Comparison of ENCODE assay signal across 20 cellular contexts in genomic region chr9:77744877-77745435, GRCh38.
DNase-seq lines count a peak whose midpoint lies in the region; ATAC-seq, FAIRE-seq and TF ChIP-seq lines count a peak whose summit lies in the region.
"Had no signal": no experiment of that assay in that cellular context is flagged by ENCODE, and none has a peak within 500 bp of the region (broad histone marks: within the 10 kb centered on the region; RNA-seq: fewer than 3 reads in every experiment).

No MANE protein-coding gene starts in this region.

- peaks cover 48% of the 10 kb centered on the region for H3K4me1 Mint-ChIP-seq in activated CD8-positive, alpha-beta T cell treated with anti-CD3 and anti-CD28 coated beads for 36 hours (ENCODE audit: low read depth)
- H3K4me1 Mint-ChIP-seq in activated CD8-positive, alpha-beta T cell treated with anti-CD3 and anti-CD28 coated beads, Interleukin-2, amount 10 ng/mL, durations not matched to agents 7 days and 5 days (ENCODE audit: low read depth), result peaks cover 12% of the 10 kb centered on the region
- peaks cover 30% of the 10 kb centered on the region for H3K4me1 Mint-ChIP-seq in endothelial cell (ENCODE audit: unreplicated experiment)
- H3K4me1 Mint-ChIP-seq: activated CD8-positive, alpha-beta memory T cell treated with anti-CD3 and anti-CD28 coated beads, Interleukin-2, amount 10 ng/mL, durations not matched to agents 7 days and 5 days; stimulated activated memory B cell treated with anti-CD40 and anti-IgM and Interleukin-4, amounts not matched to agents 10 μg/mL and 1 μg/mL and 100 μg/mL, for 72 hours had no signal

- ATAC-seq in activated CD8-positive, alpha-beta T cell treated with anti-CD3 and anti-CD28 coated beads for 36 hours, result no peak
- ATAC-seq in activated CD8-positive, alpha-beta T cell treated with anti-CD3 and anti-CD28 coated beads, Interleukin-2, amount 10 ng/mL, durations not matched to agents 7 days and 5 days, result no peak
- ATAC-seq in HG02571 (IDR thresholded peaks at IDR 0.05; ENCODE audit: unreplicated experiment), result no peak
- ATAC-seq: activated CD8-positive, alpha-beta memory T cell treated with anti-CD3 and anti-CD28 coated beads, Interleukin-2, amount 10 ng/mL, durations not matched to agents 7 days and 5 days; stimulated activated memory B cell treated with anti-CD40 and anti-IgM and Interleukin-4, amounts not matched to agents 10 μg/mL and 1 μg/mL and 100 μg/mL, for 72 hours had no signal

- TF ChIP-seq EP300 in sigmoid colon (IDR thresholded peaks at IDR 0.05), result no peak

- H3K36me3 ChIP-seq in sigmoid colon, result no peaks in the 10 kb centered on the region
- H3K36me3 ChIP-seq: WERI-Rb-1 had no signal

- H3K27me3 ChIP-seq in sigmoid colon, result no peaks in the 10 kb centered on the region

- 68 to 81% methylated on average over 5 of the region's 5 CpGs for WGBS in sigmoid colon, 2 donors

- peaks cover 15% of the 10 kb centered on the region for H3K36me3 Mint-ChIP-seq in activated CD8-positive, alpha-beta T cell treated with anti-CD3 and anti-CD28 coated beads for 36 hours (ENCODE audit: low read depth)
- peaks cover 8% of the 10 kb centered on the region for H3K36me3 Mint-ChIP-seq in activated CD8-positive, alpha-beta T cell treated with anti-CD3 and anti-CD28 coated beads, Interleukin-2, amount 10 ng/mL, durations not matched to agents 7 days and 5 days (ENCODE audit: low read depth)
- peaks cover 7% of the 10 kb centered on the region for H3K36me3 Mint-ChIP-seq in endothelial cell (ENCODE audit: low read depth, unreplicated experiment)
- H3K36me3 Mint-ChIP-seq: stimulated activated memory B cell treated with anti-CD40 and anti-IgM and Interleukin-4, amounts not matched to agents 10 μg/mL and 1 μg/mL and 100 μg/mL, for 72 hours had no signal

- no peaks in the 10 kb centered on the region for H3K9me3 ChIP-seq in sigmoid colon

- peak overlapping the region; percentile 69 for H3K27ac Mint-ChIP-seq in activated CD8-positive, alpha-beta T cell treated with anti-CD3 and anti-CD28 coated beads for 36 hours
- H3K27ac Mint-ChIP-seq in activated CD8-positive, alpha-beta T cell treated with anti-CD3 and anti-CD28 coated beads, Interleukin-2, amount 10 ng/mL, durations not matched to agents 7 days and 5 days, result no peak overlapping the region
- no peak overlapping the region for H3K27ac Mint-ChIP-seq in endothelial cell (ENCODE audit: unreplicated experiment)
- H3K27ac Mint-ChIP-seq: activated CD8-positive, alpha-beta memory T cell treated with anti-CD3 and anti-CD28 coated beads, Interleukin-2, amount 10 ng/mL, durations not matched to agents 7 days and 5 days; stimulated activated memory B cell treated with anti-CD40 and anti-IgM and Interleukin-4, amounts not matched to agents 10 μg/mL and 1 μg/mL and 100 μg/mL, for 72 hours; type B pancreatic cell had no signal

- H3K4me3 Mint-ChIP-seq in activated CD8-positive, alpha-beta T cell treated with anti-CD3 and anti-CD28 coated beads for 36 hours, result no peak overlapping the region
- no peak overlapping the region for H3K4me3 Mint-ChIP-seq in activated CD8-positive, alpha-beta T cell treated with anti-CD3 and anti-CD28 coated beads, Interleukin-2, amount 10 ng/mL, durations not matched to agents 7 days and 5 days
- H3K4me3 Mint-ChIP-seq in endothelial cell (ENCODE audit: unreplicated experiment), result peak overlapping the region; percentile 8
- H3K4me3 Mint-ChIP-seq: activated CD8-positive, alpha-beta memory T cell treated with anti-CD3 and anti-CD28 coated beads, Interleukin-2, amount 10 ng/mL, durations not matched to agents 7 days and 5 days; stimulated activated memory B cell treated with anti-CD40 and anti-IgM and Interleukin-4, amounts not matched to agents 10 μg/mL and 1 μg/mL and 100 μg/mL, for 72 hours; type B pancreatic cell had no signal

- DNase-seq in activated CD8-positive, alpha-beta T cell treated with anti-CD3 and anti-CD28 coated beads for 36 hours, result no peak
- DNase-seq in activated CD8-positive, alpha-beta T cell treated with anti-CD3 and anti-CD28 coated beads, Interleukin-2, amount 10 ng/mL, durations not matched to agents 7 days and 5 days, result no peak
- DNase-seq in NCI-H524 (lab: John Stamatoyannopoulos, UW), result peak; percentile 41 to 78
- DNase-seq in endothelial cell (ENCODE audit: low spot score), result no peak
- no peak for DNase-seq in sigmoid colon
- DNase-seq in GM12891 (ENCODE audit: insufficient read length, low spot score), result no peak
- no peak for DNase-seq in stimulated activated CD4-positive, alpha-beta T cell treated with anti-CD3 and anti-CD28 coated beads, Interleukin-4, amount 100 ng/mL, for 1 hour
- DNase-seq: activated CD8-positive, alpha-beta memory T cell treated with anti-CD3 and anti-CD28 coated beads, Interleukin-2, amount 10 ng/mL, durations not matched to agents 7 days and 5 days; activated naive CD4-positive, alpha-beta T cell; DMS79; hypothalamus; MM.1S; retina; SIG-M5; T-helper 2 cell; WERI-Rb-1 had no signal

- no peak for FAIRE-seq in GM12891 (lab: Jason Lieb, UNC)

- CTCF ChIA-PET in activated CD8-positive, alpha-beta T cell treated with anti-CD3 and anti-CD28 coated beads for 36 hours (lab: Charles Lee), result interaction anchor here (1.5 kb wide), 1 partner anchor 24 kb away, joined by 5 read pairs; no protein-coding TSS in a partner anchor
- CTCF ChIA-PET in activated CD8-positive, alpha-beta T cell treated with anti-CD3 and anti-CD28 coated beads, Interleukin-2, amount 10 ng/mL, durations not matched to agents 7 days and 5 days (lab: Charles Lee), result interaction anchor here (3.6 kb wide), 1 partner anchor 311 kb away, joined by 14 read pairs; no protein-coding TSS in a partner anchor

- peak overlapping the region in 3 of 4 donors; percentile 5 to 70 (median 66) for H3K27ac ChIP-seq in sigmoid colon
- H3K27ac ChIP-seq: C4-2B, WERI-Rb-1 had no signal

- POLR2A ChIA-PET in activated CD8-positive, alpha-beta T cell treated with anti-CD3 and anti-CD28 coated beads for 36 hours (lab: Charles Lee), result no interaction called here
- POLR2A ChIA-PET in activated CD8-positive, alpha-beta T cell treated with anti-CD3 and anti-CD28 coated beads, Interleukin-2, amount 10 ng/mL, durations not matched to agents 7 days and 5 days (lab: Charles Lee), result no interaction called here

- peaks cover 5% of the 10 kb centered on the region for H3K9me3 Mint-ChIP-seq in activated CD8-positive, alpha-beta T cell treated with anti-CD3 and anti-CD28 coated beads for 36 hours
- H3K9me3 Mint-ChIP-seq in activated CD8-positive, alpha-beta T cell treated with anti-CD3 and anti-CD28 coated beads, Interleukin-2, amount 10 ng/mL, durations not matched to agents 7 days and 5 days (ENCODE audit: insufficient read depth), result no peaks in the 10 kb centered on the region
- no peaks in the 10 kb centered on the region for H3K9me3 Mint-ChIP-seq in endothelial cell (ENCODE audit: unreplicated experiment)
- H3K9me3 Mint-ChIP-seq: stimulated activated memory B cell treated with anti-CD40 and anti-IgM and Interleukin-4, amounts not matched to agents 10 μg/mL and 1 μg/mL and 100 μg/mL, for 72 hours; type B pancreatic cell had no signal

- intact Hi-C loops in activated CD8-positive, alpha-beta T cell treated with anti-CD3 and anti-CD28 coated beads for 36 hours (cut with micrococcal nuclease), result loop anchor here (2.0 kb wide), 1 partner anchor 26 kb away; no protein-coding TSS in a partner anchor
- intact Hi-C loops in sigmoid colon (cut with DNase I), result loop anchor here (10.0 kb wide), 1 partner anchor 570 kb away; the partner anchor contains the start of gene VPS13A

- TF ChIP-seq POLR2A in sigmoid colon (IDR thresholded peaks at IDR 0.05) (no peak), GM12891 (IDR thresholded peaks at IDR 0.05; ENCODE audit: low read depth, low read length) (no peak)

- peaks cover 0 to 79% (median 62%) of the 10 kb centered on the region in 4 donors for H3K4me1 ChIP-seq in sigmoid colon

- TF ChIP-seq CTCF in activated CD8-positive, alpha-beta T cell treated with anti-CD3 and anti-CD28 coated beads for 36 hours (IDR thresholded peaks at IDR 0.05), result no peak
- TF ChIP-seq CTCF in endothelial cell (IDR thresholded peaks at IDR 0.05; ENCODE audit: unreplicated experiment), result no peak
- no peak for TF ChIP-seq CTCF in sigmoid colon (IDR thresholded peaks at IDR 0.05)

- H3K4me3 ChIP-seq in sigmoid colon, result no peak overlapping the region

- no peaks in the 10 kb centered on the region for H3K27me3 Mint-ChIP-seq in activated CD8-positive, alpha-beta T cell treated with anti-CD3 and anti-CD28 coated beads for 36 hours
- H3K27me3 Mint-ChIP-seq in activated CD8-positive, alpha-beta T cell treated with anti-CD3 and anti-CD28 coated beads, Interleukin-2, amount 10 ng/mL, durations not matched to agents 7 days and 5 days (ENCODE audit: low read depth), result no peaks in the 10 kb centered on the region
- H3K27me3 Mint-ChIP-seq in endothelial cell (ENCODE audit: unreplicated experiment), result no peaks in the 10 kb centered on the region
- H3K27me3 Mint-ChIP-seq: activated CD8-positive, alpha-beta memory T cell treated with anti-CD3 and anti-CD28 coated beads, Interleukin-2, amount 10 ng/mL, durations not matched to agents 7 days and 5 days; type B pancreatic cell had no signal

TF ChIP-seq in GM12891, 5 proteins besides CTCF, POLR2A, EP300 and RAD21:
- TF ChIP-seq POU2F2 (IDR thresholded peaks at IDR 0.05; ENCODE audit: low read depth, low read length) (no peak), PAX5 (IDR thresholded peaks at IDR 0.05; ENCODE audit: insufficient read depth, low read length, severe bottlenecking) (no peak), SPI1 (IDR thresholded peaks at IDR 0.05; ENCODE audit: low read depth, low read length) (no peak), TAF1 (IDR thresholded peaks at IDR 0.05; ENCODE audit: low read depth, low read length) (no peak), POLR2AphosphoS5 (IDR thresholded peaks at IDR 0.05; ENCODE audit: low read depth, low read length) (no peak)

Comparison
In these comparisons a context has a peak if more than half of its experiments do, and no peak if none do; other contexts are left out.
1. DNase-seq: peak in NCI-H524 (2 of 2); none in activated CD8-positive, alpha-beta T cell treated with anti-CD3 and anti-CD28 coated beads for 36 hours (single experiment), activated CD8-positive, alpha-beta T cell treated with anti-CD3 and anti-CD28 coated beads, Interleukin-2, amount 10 ng/mL, durations not matched to agents 7 days and 5 days (single experiment), endothelial cell (single experiment), sigmoid colon (single experiment), GM12891 (single experiment) and stimulated activated CD4-positive, alpha-beta T cell treated with anti-CD3 and anti-CD28 coated beads, Interleukin-4, amount 100 ng/mL, for 1 hour (single experiment).